8 cellular contexts compared by ENCODE assay signal in the genomic region with DNA sequence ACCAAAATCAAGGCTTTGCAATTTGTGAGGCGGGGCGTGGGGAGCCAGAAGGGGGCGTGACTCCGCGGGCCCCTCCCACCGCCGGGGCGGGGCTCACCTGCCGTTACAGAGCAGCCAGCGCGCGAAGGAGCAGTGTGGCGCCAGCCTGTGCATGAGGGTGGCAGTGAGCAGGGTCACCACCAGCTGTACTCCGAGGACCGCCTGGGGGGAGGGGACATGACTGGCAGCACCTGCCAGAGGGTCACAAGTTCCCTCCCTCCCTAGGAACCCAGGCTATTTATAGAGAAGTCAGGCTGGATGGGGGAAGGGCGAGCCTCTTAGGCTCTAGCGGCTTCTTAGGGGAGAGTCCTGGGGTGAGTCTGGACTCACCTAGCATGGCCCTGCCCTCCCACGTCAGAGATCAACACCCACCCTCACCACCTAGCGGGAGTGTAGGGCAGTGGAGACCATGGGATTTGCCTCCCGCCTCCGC. TPM values are rescaled to one million over a fixed set of nuclear protein-coding genes. Genes with fewer than 3 reads are reported as not detected.
DNase-seq lines count a peak whose midpoint lies in the region; ATAC-seq and TF ChIP-seq lines count a peak whose summit lies in the region.

No MANE protein-coding gene starts in this region.

- H3K27ac Mint-ChIP-seq in H9 = peak overlapping the region in 1 of 3 experiments; percentile 31; a peak in 1 of 7 replicates

- no CpG with 5 or more reads among the region's 21 CpGs for WGBS in H9 (ENCODE audit: extremely low coverage, insufficient read length, low lambda C conversion rate)

- H3K27ac ChIP-seq in H9 (ENCODE audit: insufficient read length, low read depth, low read length) (no peak overlapping the region), foreskin keratinocyte (no peak overlapping the region), skeletal muscle tissue (ENCODE audit: low read depth, low read length) (peak overlapping the region; percentile 79), breast epithelium (no peak overlapping the region)

- no peak overlapping the region for H2AK5ac ChIP-seq in H9 (ENCODE audit: insufficient read length, low read length)

- no peak overlapping the region for H3K9ac ChIP-seq in H9 (ENCODE audit: extremely low read depth, insufficient read length, low read length)
- H3K9ac ChIP-seq in skeletal muscle tissue (ENCODE audit: low read depth in 1 of 3, low read length in 3 of 3) = peak overlapping the region; percentile 34 to 74 (median 71)

- H3K4me3 ChIP-seq in skeletal muscle tissue (ENCODE audit: low read length in 3 of 3) (peak overlapping the region; percentile 5 to 29 (median 29)), breast epithelium (no peak overlapping the region)

- no peak overlapping the region for H2BK5ac ChIP-seq in H9 (ENCODE audit: insufficient read length, low read length)

- no peak overlapping the region for H2BK15ac ChIP-seq in H9 (ENCODE audit: low read depth, low read length)

- no peak overlapping the region for H2BK12ac ChIP-seq in H9 (ENCODE audit: insufficient read length, low read depth, low read length)

- peak; percentile 9 for ATAC-seq in foreskin keratinocyte
- no peak for ATAC-seq in GM19395 (IDR thresholded peaks at IDR 0.05; ENCODE audit: unreplicated experiment)

- DNase-seq in H9 (peak; percentile 86), NCI-H69 (lab: John Stamatoyannopoulos, UW) (peak; percentile 91), foreskin keratinocyte (no peak), DMS79 treated with DMSO at 0.1 percent for 48 hours (lab: John Stamatoyannopoulos, UW) (no peak), breast epithelium (ENCODE audit: low spot score in 2 of 2) (no peak), amniotic stem cell (lab: John Stamatoyannopoulos, UW) (no peak)

- H3K9me3 Mint-ChIP-seq in H9 = peaks cover 16 to 17% of the 10 kb centered on the region in 2 experiments

- H3K36me3 ChIP-seq in skeletal muscle tissue (ENCODE audit: control insufficient read depth in 3 of 3, insufficient read depth in 3 of 3, low read length in 3 of 3) (peaks cover 12 to 17% (median 13%) of the 10 kb centered on the region in 3 donors), breast epithelium (no peaks in the 10 kb centered on the region)

- H2BK20ac ChIP-seq in H9 (ENCODE audit: low read depth, low read length, poor library complexity, severe bottlenecking) = no peak overlapping the region

- no peak overlapping the region for H4K5ac ChIP-seq in H9 (ENCODE audit: insufficient read length, low read depth, low read length)

- H4K20me1 ChIP-seq in H9 (ENCODE audit: control insufficient read depth, insufficient read depth, insufficient read length) = peaks cover 3% of the 10 kb centered on the region

- no peak overlapping the region for H3K23ac ChIP-seq in H9 (ENCODE audit: insufficient read length, low read depth, low read length)

- peaks cover 14% of the 10 kb centered on the region for H3K23me2 ChIP-seq in H9 (ENCODE audit: insufficient read length, low read depth, low read length, poor library complexity, severe bottlenecking)

- peak overlapping the region; percentile 43 to 67; a peak in 4 of 5 replicates for H3K4me3 Mint-ChIP-seq in H9

- no peak overlapping the region for H2BK120ac ChIP-seq in H9 (ENCODE audit: low read depth, low read length, poor library complexity, severe bottlenecking)

- peaks cover 18 to 28% (median 23%) of the 10 kb centered on the region in 3 experiments for H3K36me3 Mint-ChIP-seq in H9 (ENCODE audit: insufficient read depth in 1 of 3, low read depth in 3 of 3)

- peak overlapping the region; percentile 19; the same call in 1 of the 2 replicates for H3K14ac ChIP-seq in H9 (ENCODE audit: insufficient read depth, low read length)

- H3K18ac ChIP-seq in H9 (ENCODE audit: insufficient read length, low read depth, low read length) = peak overlapping the region; percentile 56

- TF ChIP-seq POLR2A in breast epithelium (IDR thresholded peaks at IDR 0.05) = no peak

- H3K27me3 ChIP-seq in H9 (ENCODE audit: insufficient read depth, low read length) = no peaks in the 10 kb centered on the region; the same call in 1 of the 2 replicates
- no peaks in the 10 kb centered on the region for H3K27me3 ChIP-seq in foreskin keratinocyte
- no peaks in the 10 kb centered on the region for H3K27me3 ChIP-seq in skeletal muscle tissue (ENCODE audit: control insufficient read depth in 3 of 3, insufficient read depth in 3 of 3, low read length in 3 of 3)
- H3K27me3 ChIP-seq in breast epithelium = no peaks in the 10 kb centered on the region

- H3T11ph ChIP-seq in H9 (ENCODE audit: low read length) = no peak overlapping the region

- H3K79me1 ChIP-seq in H9 (ENCODE audit: insufficient read depth, low read depth, low read length, poor library complexity, severe bottlenecking) = no peaks in the 10 kb centered on the region

- peak overlapping the region; percentile 59 for H3K4me2 ChIP-seq in H9 (ENCODE audit: insufficient read depth, insufficient read length, low read length)

- H3K4me1 Mint-ChIP-seq in H9 = peaks cover 14 to 15% of the 10 kb centered on the region in 2 experiments

- H3K4me1 ChIP-seq in H9 (ENCODE audit: insufficient read depth, low read length) (no peaks in the 10 kb centered on the region), foreskin keratinocyte (no peaks in the 10 kb centered on the region), skeletal muscle tissue (ENCODE audit: control insufficient read depth in 3 of 3, insufficient read depth in 3 of 3, low read length in 3 of 3) (peaks cover 17 to 27% (median 23%) of the 10 kb centered on the region in 3 donors), breast epithelium (no peaks in the 10 kb centered on the region)

- no peak overlapping the region for H4K8ac ChIP-seq in H9 (replicated peaks; ENCODE audit: insufficient read length, low read depth, low read length)

- peaks cover 15% of the 10 kb centered on the region for H3K27me3 Mint-ChIP-seq in H9 (ENCODE audit: low read depth)

- no peak overlapping the region for H2AFZ ChIP-seq in H9 (ENCODE audit: low read length)

- TF ChIP-seq CTCF in H9 (conservative IDR thresholded peaks at IDR 0.05) (peak; percentile 47; the same call in 1 of the 3 replicates), foreskin keratinocyte (conservative IDR thresholded peaks at IDR 0.05) (no peak), breast epithelium (IDR thresholded peaks at IDR 0.05) (no peak)

- H3K56ac ChIP-seq in H9 (ENCODE audit: insufficient read length, low read depth, low read length) = no peak overlapping the region

- H4K91ac ChIP-seq in H9 (ENCODE audit: insufficient read length, low read depth, low read length) = no peak overlapping the region

- H3K79me2 ChIP-seq in H9 (ENCODE audit: insufficient read depth, low read length) = no peaks in the 10 kb centered on the region

- intact Hi-C loops in breast epithelium (cut with DNase I; ENCODE audit: low total_unique reads) = no loop called here

- no peak overlapping the region for H3K4ac ChIP-seq in H9 (ENCODE audit: low read depth, low read length)

- peaks cover 6% of the 10 kb centered on the region for H3K9me3 ChIP-seq in H9 (ENCODE audit: control insufficient read depth, low read depth, low read length)
- H3K9me3 ChIP-seq in skeletal muscle tissue (ENCODE audit: control insufficient read depth in 3 of 3, low read length in 3 of 3) = peaks cover 0 to 7% (median 5%) of the 10 kb centered on the region in 3 donors
- H3K9me3 ChIP-seq in breast epithelium = peaks cover 13 to 14% of the 10 kb centered on the region in 2 donors

RNA-seq across cellular contexts. Expression of a gene that starts 3.6 kb away (rescaled TPM):
- total RNA-seq in H9 (2021) (40.9 and 41.7 TPM in 2 replicates), foreskin keratinocyte (25.8 and 30.1 TPM in 2 replicates), skeletal muscle tissue (11.0 TPM), breast epithelium (10 to 100 TPM; 13.8 to 20.3 (median 18.0) TPM)
- polyA plus RNA-seq in foreskin keratinocyte = 34.4 and 36.5 TPM in 2 replicates

RNA-seq across cellular contexts. Expression of a gene that starts 35.3 kb away (rescaled TPM):
- total RNA-seq in H9 (2021) (1.3 TPM in 2 replicates), foreskin keratinocyte (0.18 TPM in 1 of 2 replicates, not detected in the other), skeletal muscle tissue (not detected), breast epithelium (under 1 TPM in 2 of 3 donors, not detected in 1; 0.59 to 0.64 TPM)
- polyA plus RNA-seq in foreskin keratinocyte = 0.51 and 0.66 TPM in 2 replicates

RNA-seq across cellular contexts. Expression of a gene that starts 57.2 kb away (rescaled TPM):
- total RNA-seq in H9 (2021) (20.4 and 21.7 TPM in 2 replicates), foreskin keratinocyte (21.7 and 21.8 TPM in 2 replicates), skeletal muscle tissue (4.2 TPM), breast epithelium (10 to 100 TPM; 15.2 to 18.0 (median 16.7) TPM)
- 29.3 and 33.1 TPM in 2 replicates for polyA plus RNA-seq in foreskin keratinocyte

RNA-seq across cellular contexts. Expression of a gene that starts 57.3 kb away (rescaled TPM):
- total RNA-seq in H9 (2021) = 78.9 and 81.8 TPM in 2 replicates
- total RNA-seq in foreskin keratinocyte = 118 and 132 TPM in 2 replicates
- polyA plus RNA-seq in foreskin keratinocyte = 154 TPM in 2 replicates
- total RNA-seq in skeletal muscle tissue = 56.9 TPM
- total RNA-seq in breast epithelium = 10 to 100 TPM; 43.9 to 51.1 (median 47.7) TPM

Comparison
In these comparisons a context has a peak if more than half of its experiments do, and no peak if none do; other contexts are left out.
1. DNase-seq: peak in H9 (single experiment) and NCI-H69 (single experiment); none in foreskin keratinocyte (0 of 2), DMS79 treated with DMSO at 0.1 percent for 48 hours (single experiment), breast epithelium (0 of 2) and amniotic stem cell (single experiment).
2. H3K4me3 ChIP-seq: peak in skeletal muscle tissue (3 of 3); none in breast epithelium (0 of 3).